9 cellular contexts compared by ENCODE assay signal in the genomic region with DNA sequence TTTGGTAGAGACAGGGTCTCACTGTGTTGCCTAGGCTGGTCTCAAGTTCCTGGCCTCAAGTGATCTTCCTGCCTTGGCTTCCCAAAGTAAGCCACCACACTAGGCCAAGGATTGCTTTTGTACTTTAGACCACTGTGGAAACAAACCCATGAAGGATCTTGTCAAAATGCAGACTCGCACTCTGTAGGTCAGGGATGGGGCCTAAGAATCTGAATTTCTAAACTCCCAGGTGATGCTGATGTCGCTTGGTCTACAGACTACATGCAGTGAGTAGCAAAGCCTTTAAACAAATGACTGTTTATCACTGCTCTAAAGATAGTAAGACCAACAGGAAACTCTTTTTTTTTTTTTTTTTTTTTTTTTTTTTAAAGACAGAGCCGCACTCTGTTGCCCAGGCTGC. TPM values are rescaled to one million over a fixed set of nuclear protein-coding genes. Genes with fewer than 3 reads are reported as not detected.
DNase-seq lines count a peak whose midpoint lies in the region; ATAC-seq and TF ChIP-seq lines count a peak whose summit lies in the region.
"Had no signal": no experiment of that assay in that cellular context is flagged by ENCODE, and none has a peak within 500 bp of the region (broad histone marks: within the 10 kb centered on the region; RNA-seq: fewer than 3 reads in every experiment).

No MANE protein-coding gene starts in this region.

- no peak for TF ChIP-seq CTCF in GM10266 (IDR thresholded peaks at IDR 0.05; ENCODE audit: control insufficient read depth, insufficient read depth, low read depth, missing control alignments)

- ATAC-seq in GM19455 (IDR thresholded peaks at IDR 0.05; ENCODE audit: unreplicated experiment) (peak; percentile 61), HG03139 (IDR thresholded peaks at IDR 0.05; ENCODE audit: unreplicated experiment) (peak; percentile 70)

- DNase-seq in GM10266 (ENCODE audit: extremely low spot score): peak; percentile 39
- DNase-seq in dermis blood vessel endothelial cell: peak; percentile 35
- DNase-seq in GF-D8 (lab: John Stamatoyannopoulos, UW): no peak
- no peak for DNase-seq in NCI-H748 (lab: John Stamatoyannopoulos, UW; ENCODE audit: unreplicated experiment)
- no peak for DNase-seq in cerebellar nuclear complex (lab: John Stamatoyannopoulos, UW)
- no peak for DNase-seq in COR-L47 (lab: John Stamatoyannopoulos, UW)
- DNase-seq: NCI-H1105 had no signal

RNA-seq across cellular contexts. Expression of gene MUTYH, which starts 54.1 kb away (rescaled TPM):
- 18.0 and 18.9 TPM in 2 replicates for total RNA-seq in dermis blood vessel endothelial cell

RNA-seq across cellular contexts. Expression of gene TOE1, which starts 54.4 kb away (rescaled TPM):
- total RNA-seq in dermis blood vessel endothelial cell: 21.6 and 34.7 TPM in 2 replicates

Comparison
In these comparisons a context has a peak if more than half of its experiments do, and no peak if none do; other contexts are left out.
1. DNase-seq: peak in GM10266 (single experiment) and dermis blood vessel endothelial cell (single experiment); none in GF-D8 (single experiment), NCI-H748 (single experiment), cerebellar nuclear complex (0 of 2) and COR-L47 (single experiment).